Comparison of ENCODE assay signal across 9 cellular contexts in genomic region chr5:114361724-114362196, GRCh38. TPM values are rescaled to one million over a fixed set of nuclear protein-coding genes. Genes with fewer than 3 reads are reported as not detected.
DNase-seq lines count a peak whose midpoint lies in the region; ATAC-seq and TF ChIP-seq lines count a peak whose summit lies in the region.
"Had no signal": no experiment of that assay in that cellular context is flagged by ENCODE, and none has a peak within 500 bp of the region (broad histone marks: within the 10 kb centered on the region; RNA-seq: fewer than 3 reads in every experiment).

Gene KCNN2 (plus strand): TSS chr5:114362070. CDS start chr5:114362140, 70 bp downstream.

- peaks cover 6 to 17% of the 10 kb centered on the region in 2 donors for H3K4me1 ChIP-seq in esophagus (ENCODE audit: control insufficient read depth in 2 of 2, insufficient read depth in 2 of 2, low read length in 1 of 2)
- no peaks in the 10 kb centered on the region for H3K4me1 ChIP-seq in mesodermal cell (ENCODE audit: control insufficient read depth, insufficient read depth, low read length, poor library complexity, severe bottlenecking)
- H3K4me1 ChIP-seq in urinary bladder (ENCODE audit: insufficient read depth): peaks cover 1% of the 10 kb centered on the region

- H3K4me3 ChIP-seq in esophagus (ENCODE audit: low read depth in 1 of 2, low read length in 2 of 2) (peak within 1 kb of the TSS; percentile 42 to 62), mesodermal cell (ENCODE audit: extremely low read depth, insufficient read depth, low read length, poor library complexity, severe bottlenecking) (peak within 1 kb of the TSS; percentile 73), urinary bladder (ENCODE audit: low read depth, low read length) (peak within 1 kb of the TSS; percentile 42)
- H3K4me3 ChIP-seq: K562 had no signal

- no peaks in the 10 kb centered on the region for H3K36me3 ChIP-seq in esophagus (ENCODE audit: control insufficient read depth in 2 of 2, insufficient read depth in 2 of 2, low read length in 1 of 2)
- no peaks in the 10 kb centered on the region for H3K36me3 ChIP-seq in mesodermal cell (ENCODE audit: control insufficient read depth, insufficient read depth, low read length)
- no peaks in the 10 kb centered on the region for H3K36me3 ChIP-seq in urinary bladder (ENCODE audit: insufficient read depth)

- TF ChIP-seq EP300 in Ishikawa (IDR thresholded peaks at IDR 0.05; ENCODE audit: borderline replicate concordance): 0 out of 2 replicates have a peak, but pooled peaks have one; percentile 11

- 0 to 2% methylated on average over 29 to 33 of the region's 33 CpGs for WGBS in esophagus, 2 donors
- WGBS in mesodermal cell (ENCODE audit: insufficient coverage in 2 of 2), 2 experiments: 0% methylated on average over 27 to 31 of the region's 33 CpGs
- under 1% methylated on average over 33 of the region's 33 CpGs for WGBS in urinary bladder

- DNase-seq in COR-L47 (lab: John Stamatoyannopoulos, UW): peak; percentile 95
- peak; percentile 96 for DNase-seq in SK-MEL-5 (ENCODE audit: low read depth, low spot score)
- no peak for DNase-seq in HuH-7 (ENCODE audit: low spot score)

- peaks cover 0 to 17% of the 10 kb centered on the region in 2 donors for H3K27me3 ChIP-seq in esophagus (ENCODE audit: control insufficient read depth in 1 of 2, insufficient read depth in 2 of 2, low read length in 2 of 2)

- H3K27ac ChIP-seq in esophagus (ENCODE audit: low read depth in 2 of 2, low read length in 1 of 2): no peak within 1 kb of the TSS
- H3K27ac ChIP-seq in mesodermal cell (ENCODE audit: low read depth, low read length, severe bottlenecking): peak within 1 kb of the TSS; percentile 66
- H3K27ac ChIP-seq in urinary bladder (ENCODE audit: low read depth): no peak within 1 kb of the TSS

- peak; percentile 31 for ATAC-seq in GM19468 (IDR thresholded peaks at IDR 0.05; ENCODE audit: extremely low read depth, unreplicated experiment)
- ATAC-seq: K562 had no signal

- TF ChIP-seq RAD21 in Ishikawa (IDR thresholded peaks at IDR 0.05; ENCODE audit: low read depth): no peak

- peaks cover 0 to 3% of the 10 kb centered on the region in 2 donors for H3K9me3 ChIP-seq in esophagus (ENCODE audit: control insufficient read depth in 2 of 2, insufficient read depth in 1 of 2, low read depth in 1 of 2, low read length in 1 of 2)
- no peaks in the 10 kb centered on the region for H3K9me3 ChIP-seq in mesodermal cell (ENCODE audit: control insufficient read depth, low read length)

- in situ Hi-C loops in SK-MEL-5 (cut with HindIII; ENCODE audit: low pct_unique_long_range_greater_than_20kb, low sequenced_read_pairs): no loop called here

TF ChIP-seq in Ishikawa, 13 proteins besides CTCF, POLR2A, EP300 and RAD21:
- no peak for TF ChIP-seq EGR1 (IDR thresholded peaks at IDR 0.05)
- TF ChIP-seq MAX (IDR thresholded peaks at IDR 0.05): peak; percentile 76
- TF ChIP-seq FOXM1 (IDR thresholded peaks at IDR 0.05; ENCODE audit: borderline replicate concordance, low read depth): 0 out of 2 replicates have a peak, but pooled peaks have one; percentile 46
- TF ChIP-seq NFIC (IDR thresholded peaks at IDR 0.05): no peak
- TF ChIP-seq REST (IDR thresholded peaks at IDR 0.05; ENCODE audit: low read depth): no peak
- no peak for TF ChIP-seq USF1 (IDR thresholded peaks at IDR 0.05)
- no peak for TF ChIP-seq ZBTB7A (IDR thresholded peaks at IDR 0.05; ENCODE audit: low read depth)
- no peak for TF ChIP-seq TCF12 (IDR thresholded peaks at IDR 0.05; ENCODE audit: low read depth)
- TF ChIP-seq CEBPB (IDR thresholded peaks at IDR 0.05): no peak
- peak; percentile 54 for TF ChIP-seq YY1 (IDR thresholded peaks at IDR 0.05; ENCODE audit: low read depth)
- no peak; the same call in none of the 2 replicates for TF ChIP-seq TAF1 (IDR thresholded peaks at IDR 0.05; ENCODE audit: low read depth)
- peak; percentile 64 for TF ChIP-seq CREB1 (IDR thresholded peaks at IDR 0.05; ENCODE audit: low read depth)

RNA-seq across cellular contexts. Expression of gene KCNN2, which starts in this region (rescaled TPM):
- 15.8 and 16.0 TPM in 2 replicates for total RNA-seq in SK-MEL-5 (2014; rRNA removed; shearing (Covaris generic))
- polyA plus RNA-seq in SK-MEL-5 (2015; cell fraction: cytosol; rRNA removed): 24.8 and 34.0 TPM in 2 replicates
- 35.6 and 47.0 TPM in 2 replicates for polyA plus RNA-seq in SK-MEL-5 (2015; cell fraction: nucleus; rRNA removed)
- polyA plus RNA-seq in esophagus (under 1 TPM; 0.21 to 0.22 TPM), urinary bladder (4.8 TPM)
- polyA plus RNA-seq in mesodermal cell (2013, experiment 1 of 2): 24.5 TPM
- polyA plus RNA-seq in mesodermal cell (2013, experiment 2 of 2): 27.4 TPM
- 22.3 TPM for total RNA-seq in urinary bladder
- polyA plus RNA-seq: K562 had no signal
